In the genomic region with DNA sequence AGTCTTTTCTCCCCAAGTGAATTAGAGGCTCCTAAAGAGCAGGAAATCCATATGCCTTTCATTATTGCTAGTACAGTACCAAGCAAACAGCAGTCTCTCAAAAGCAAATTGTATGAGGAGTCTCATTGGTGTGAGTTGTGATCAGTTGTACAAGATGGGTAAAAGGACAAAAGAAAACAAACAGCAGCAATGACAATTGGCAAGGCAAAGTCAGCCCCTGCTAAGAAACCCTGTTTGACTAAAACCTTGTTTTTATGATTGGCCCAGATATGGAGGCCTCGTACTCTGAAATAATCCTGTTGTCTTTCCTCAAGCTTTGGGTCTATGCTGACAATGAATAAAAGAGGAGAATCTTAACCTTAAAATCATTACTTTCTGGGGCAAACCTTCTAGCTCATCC, we compare ENCODE assay signal across 30 cellular contexts.
"Had no signal": no experiment of that assay in that cellular context is flagged by ENCODE, and none has a peak within 500 bp of the region (broad histone marks: within the 10 kb centered on the region; RNA-seq: fewer than 3 reads in every experiment).

No MANE protein-coding gene starts in this region.

- H3K27ac ChIP-seq: hepatocyte, lower lobe of right lung, neural progenitor cell, neutrophil, ovary, prostate gland, sigmoid colon, tibial nerve, uterus had no signal

- H3K79me2 ChIP-seq: hepatocyte had no signal

- H3K4me1 ChIP-seq: prostate gland had no signal

- H3K27me3 ChIP-seq: hepatocyte, neural progenitor cell, ovary had no signal

- H3K9ac ChIP-seq: neural progenitor cell had no signal

- H3K36me3 ChIP-seq: lower lobe of right lung, neural progenitor cell, neutrophil, ovary, prostate gland, sigmoid colon, tibial nerve, uterus had no signal

- H3K4me2 ChIP-seq: hepatocyte, neural progenitor cell had no signal

- H2AFZ ChIP-seq: hepatocyte had no signal

- ATAC-seq: left cardiac atrium; left lobe of liver; left ventricle myocardium superior; lower lobe of right lung; natural killer cell; stimulated activated memory B cell treated with anti-CD40 and anti-IgM and Interleukin-4, amounts not matched to agents 10 μg/mL and 1 μg/mL and 100 μg/mL, for 72 hours; stimulated activated naive CD8-positive, alpha-beta T cell treated with anti-CD3 and anti-CD28 coated beads, Interleukin-15, amount 100 ng/mL, for 72 hours had no signal

- H3K9me3 ChIP-seq: lower lobe of right lung, neutrophil, prostate gland had no signal

- H3K4me3 ChIP-seq: hepatocyte, lower lobe of right lung, neural progenitor cell, ovary, prostate gland, sigmoid colon, tibial nerve, uterus had no signal

- DNase-seq: islet precursor cell; kidney glomerular epithelial cell; left cardiac atrium; left ventricle myocardium superior; lower lobe of right lung; mammary epithelial cell; mesendoderm; naive B cell; natural killer cell; nephron progenitor cell; occipital lobe; ovary; posterior cingulate gyrus; sigmoid colon; small intestine; stimulated activated CD4-positive, alpha-beta T cell treated with anti-CD3 and anti-CD28 coated beads, Interleukin-1b, Interleukin-23, amount 100 ng/mL, for 48 hours; stimulated activated CD4-positive, alpha-beta T cell treated with anti-CD3 and anti-CD28 coated beads, Interleukin-2, amount 100 ng/mL, for 48 hours; stimulated activated CD4-positive, alpha-beta T cell treated with anti-CD3 and anti-CD28 coated beads, Interleukin-4, amount 100 ng/mL, for 4 hours; stimulated activated CD8-positive, alpha-beta memory T cell treated with anti-CD3 and anti-CD28 coated beads, Interleukin-4, amount 100 ng/mL, for 48 hours; stimulated activated naive CD4-positive, alpha-beta T cell treated with Interleukin-2 at 50 U/mL for 16 hours; stimulated activated naive CD8-positive, alpha-beta T cell treated with anti-CD3 and anti-CD28 coated beads, Interleukin-15, amount 100 ng/mL, for 72 hours; substantia nigra; uterus had no signal
